20 cellular contexts compared by ENCODE assay signal in the genomic region with DNA sequence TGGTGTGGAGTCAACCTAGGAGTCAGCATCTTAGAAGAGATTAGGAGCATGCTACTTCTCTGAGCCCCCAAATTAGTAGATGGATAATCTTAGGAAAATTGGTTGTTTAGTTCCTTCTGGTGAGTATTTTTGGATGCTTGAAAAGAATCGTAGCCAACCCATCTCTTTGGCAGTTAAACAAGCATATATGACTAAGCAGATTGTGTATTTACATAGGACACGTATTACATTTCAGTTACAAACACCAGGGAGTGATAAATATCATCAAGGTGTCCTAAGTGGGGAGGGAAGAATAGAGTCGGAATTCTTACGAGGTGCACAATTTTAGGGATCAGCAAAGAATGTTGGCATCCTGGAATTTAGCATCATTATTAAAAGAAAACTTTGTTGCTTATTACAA. TPM values are rescaled to one million over a fixed set of nuclear protein-coding genes. Genes with fewer than 3 reads are reported as not detected.
"Had no signal": no experiment of that assay in that cellular context is flagged by ENCODE, and none has a peak within 500 bp of the region (broad histone marks: within the 10 kb centered on the region; RNA-seq: fewer than 3 reads in every experiment).

No MANE protein-coding gene starts in this region.

- H3K4me3 ChIP-seq: adrenal gland, dorsolateral prefrontal cortex had no signal

- ATAC-seq: sciatic nerve had no signal

- H3K27ac ChIP-seq: adrenal gland, dorsolateral prefrontal cortex had no signal

- H3K27me3 ChIP-seq: adrenal gland, dorsolateral prefrontal cortex had no signal

- H3K9me3 ChIP-seq: adrenal gland had no signal

- H3K4me1 ChIP-seq: adrenal gland had no signal

- DNase-seq: activated CD4-positive, alpha-beta T cell treated with anti-CD3 and anti-CD28 coated beads, Interleukin-2, amount 50 U/mL, for 1 hour; activated CD4-positive, CD25-positive, alpha-beta regulatory T cell; activated naive CD4-positive, alpha-beta T cell treated with anti-CD3 and anti-CD28 coated beads, Interleukin-2, amount 50 U/mL, for 16 hours; activated T-cell treated with anti-CD3 and anti-CD28 coated beads, Interleukin-2, amount 50 U/mL, for 1 hour; adrenal gland; dorsolateral prefrontal cortex; hippocampal formation; kidney glomerular epithelial cell; stimulated activated CD4-positive, alpha-beta T cell treated with anti-CD3 and anti-CD28 coated beads, Interleukin-2, amount 100 ng/mL, for 24 hours; stimulated activated naive CD4-positive, alpha-beta T cell; substantia nigra; trophoblast cell had no signal

RNA-seq across cellular contexts. Expression of gene PLET1, which starts 13.5 kb away (rescaled TPM):
- total RNA-seq: adrenal gland; cerebellum; dorsolateral prefrontal cortex; glomerular endothelial cell; lower leg skin; osteoblast; pulmonary artery endothelial cell; sciatic nerve; T-helper 2 cell treated with Interferon-gamma antibody and Interleukin-4, amounts not matched to agents 100 ng/mL and 5 ng/mL, for 36 hours had no signal
- polyA plus RNA-seq: adrenal gland, neural cell had no signal
